In genomic region chr16:68732068-68732680, GRCh38 we compare ENCODE assay signal across 1 cellular context.
A peak's percentile ranks its signal among the peaks of the same experiment; 100 is the strongest.
TF ChIP-seq lines count a peak whose summit lies in the region.

No MANE protein-coding gene starts in this region.

TF ChIP-seq in K562, 482 proteins besides CTCF, POLR2A, EP300 and RAD21 (continued from another document):
- TF ChIP-seq TCF3 (CRISPR knock-in tag; IDR thresholded peaks at IDR 0.05) = peak; percentile 77
- no peak for TF ChIP-seq ZNF280B (CRISPR knock-in tag; IDR thresholded peaks at IDR 0.05)
- TF ChIP-seq HINFP (tag; conservative IDR thresholded peaks at IDR 0.05; ENCODE audit: low read depth) = no peak
- TF ChIP-seq ZNF165 (CRISPR knock-in tag; IDR thresholded peaks at IDR 0.05; ENCODE audit: borderline replicate concordance) = no peak
- no peak for TF ChIP-seq RBM14 (IDR thresholded peaks at IDR 0.05; ENCODE audit: borderline replicate concordance, insufficient read depth, low read depth, low read length)
- no peak for TF ChIP-seq ZNF561 (CRISPR knock-in tag; conservative IDR thresholded peaks at IDR 0.05)
- no peak for TF ChIP-seq ZBTB34 (CRISPR knock-in tag; IDR thresholded peaks at IDR 0.05)
- TF ChIP-seq GATAD2B (IDR thresholded peaks at IDR 0.05; ENCODE audit: borderline replicate concordance) = peak; percentile 66; the same call in 1 of the 2 replicates
- peak; percentile 63 for TF ChIP-seq ZBTB2 (IDR thresholded peaks at IDR 0.05)
- TF ChIP-seq ZBTB8A (IDR thresholded peaks at IDR 0.05; ENCODE audit: partially characterized antibody) = no peak
- TF ChIP-seq HDAC2 (IDR thresholded peaks at IDR 0.05) = peak; percentile 48; the same call in 1 of the 2 replicates
- no peak for TF ChIP-seq GABPB1 (CRISPR knock-in tag; IDR thresholded peaks at IDR 0.05)
- TF ChIP-seq PHB2 (IDR thresholded peaks at IDR 0.05; ENCODE audit: low read depth) = no peak; the same call in 1 of the 2 replicates
- TF ChIP-seq ZNF197 (CRISPR knock-in tag; IDR thresholded peaks at IDR 0.05; ENCODE audit: low read depth) = peak; percentile 69; the same call in 1 of the 2 replicates
- TF ChIP-seq MYNN (IDR thresholded peaks at IDR 0.05) = 0 out of 2 replicates have a peak, but pooled peaks have one; percentile 39
- TF ChIP-seq MYNN (CRISPR knock-in tag; IDR thresholded peaks at IDR 0.05) = no peak
- TF ChIP-seq ZNF24 (IDR thresholded peaks at IDR 0.05) = no peak
- no peak for TF ChIP-seq TFAM (CRISPR knock-in tag; conservative IDR thresholded peaks at IDR 0.05)
- TF ChIP-seq TARDBP (IDR thresholded peaks at IDR 0.05) = no peak
- TF ChIP-seq GTF2E2 (tag; IDR thresholded peaks at IDR 0.05) = no peak
- 0 out of 2 replicates have a peak, but pooled peaks have one; percentile 21 for TF ChIP-seq ZNF644 (tag; IDR thresholded peaks at IDR 0.05; ENCODE audit: low read depth)
- 0 out of 2 replicates have a peak, but pooled peaks have one; percentile 26 for TF ChIP-seq ZNF592 (IDR thresholded peaks at IDR 0.05)
- no peak for TF ChIP-seq BMI1 (IDR thresholded peaks at IDR 0.05; ENCODE audit: low read length)
- peak; percentile 86 for TF ChIP-seq NCOR1 (IDR thresholded peaks at IDR 0.05)
- no peak for TF ChIP-seq ZNF253 (CRISPR knock-in tag; conservative IDR thresholded peaks at IDR 0.05)
- no peak for TF ChIP-seq ZNF263 (CRISPR knock-in tag; IDR thresholded peaks at IDR 0.05; ENCODE audit: borderline replicate concordance)
TF ChIP-seq in K562: peak in this region for 66.
